Comparison of ENCODE assay signal across 9 cellular contexts in genomic region chr6:137652961-137653697, GRCh38.
"Had no signal": no experiment of that assay in that cellular context is flagged by ENCODE, and none has a peak within 500 bp of the region (broad histone marks: within the 10 kb centered on the region; RNA-seq: fewer than 3 reads in every experiment).

No MANE protein-coding gene starts in this region.

- H3K4me3 ChIP-seq: hepatocyte, tibial nerve had no signal

- H2AFZ ChIP-seq: hepatocyte had no signal

- ATAC-seq: activated CD4-positive, CD25-positive, alpha-beta regulatory T cell treated with anti-CD3 and anti-CD28 coated beads, Interleukin-2, amount 50 U/mL, for 24 hours; natural killer cell; right cardiac atrium had no signal

- H3K27me3 ChIP-seq: hepatocyte, tibial nerve had no signal

- DNase-seq: activated effector memory CD4-positive, alpha-beta T cell treated with Interleukin-2 at 50 U/mL for 16 hours; activated T-cell treated with anti-CD3 and anti-CD28 coated beads, Interleukin-2, amount 50 U/mL, for 1 hour; natural killer cell; occipital lobe; right cardiac atrium; small intestine had no signal

- H3K4me2 ChIP-seq: hepatocyte had no signal

- H3K27ac ChIP-seq: tibial nerve had no signal

- H3K36me3 ChIP-seq: tibial nerve had no signal
